In genomic region chr11:80388536-80388935, GRCh38 we compare ENCODE assay signal across 23 cellular contexts.
"Had no signal": no experiment of that assay in that cellular context is flagged by ENCODE, and none has a peak within 500 bp of the region (broad histone marks: within the 10 kb centered on the region; RNA-seq: fewer than 3 reads in every experiment).

No MANE protein-coding gene starts in this region.

- ATAC-seq: activated CD4-positive, alpha-beta T cell treated with anti-CD3 and anti-CD28 coated beads for 36 hours; activated T-helper 17 cell treated with anti-CD3 and anti-CD28 coated beads, Interleukin-2, amount 50 U/mL, for 72 hours; Panc1; Right ventricle myocardium inferior; T-cell had no signal

- DNase-seq: activated CD4-positive, alpha-beta memory T cell treated with anti-CD3 and anti-CD28 coated beads, Interleukin-2, amount 10 ng/mL, durations not matched to agents 7 days and 5 days; activated CD4-positive, alpha-beta T cell treated with anti-CD3 and anti-CD28 coated beads for 36 hours; activated CD4-positive, alpha-beta T cell treated with anti-CD3 and anti-CD28 coated beads, Interleukin-2, amount 50 U/mL, for 1 hour; activated gamma-delta T cell; activated naive CD4-positive, alpha-beta T cell treated with anti-CD3 and anti-CD28 coated beads for 36 hours; activated T-cell treated with anti-CD3 and anti-CD28 coated beads for 4 hours; activated T-cell treated with anti-CD3 and anti-CD28 coated beads, Interleukin-2, amount 50 U/mL, for 48 hours; amygdala; NCI-H1105; NCI-H1436; NCI-H1694 treated with DMSO at 0.1 percent for 48 hours; NCI-H2029 treated with DMSO at 0.1 percent for 48 hours; NCI-H2171; NCI-H2227 treated with DMSO at 0.1 percent for 48 hours; NCI-H446 treated with DMSO at 0.1 percent for 48 hours; NK-92 treated with Interleukin-12 subunit alpha and Interleukin-12 subunit beta, amount 100 ng/mL, for 24 hours; RPMI8226; T-cell had no signal

- H3K4me3 ChIP-seq: SK-N-MC had no signal

- H3K27ac ChIP-seq: SK-N-MC, VCaP had no signal
